In the genomic region with DNA sequence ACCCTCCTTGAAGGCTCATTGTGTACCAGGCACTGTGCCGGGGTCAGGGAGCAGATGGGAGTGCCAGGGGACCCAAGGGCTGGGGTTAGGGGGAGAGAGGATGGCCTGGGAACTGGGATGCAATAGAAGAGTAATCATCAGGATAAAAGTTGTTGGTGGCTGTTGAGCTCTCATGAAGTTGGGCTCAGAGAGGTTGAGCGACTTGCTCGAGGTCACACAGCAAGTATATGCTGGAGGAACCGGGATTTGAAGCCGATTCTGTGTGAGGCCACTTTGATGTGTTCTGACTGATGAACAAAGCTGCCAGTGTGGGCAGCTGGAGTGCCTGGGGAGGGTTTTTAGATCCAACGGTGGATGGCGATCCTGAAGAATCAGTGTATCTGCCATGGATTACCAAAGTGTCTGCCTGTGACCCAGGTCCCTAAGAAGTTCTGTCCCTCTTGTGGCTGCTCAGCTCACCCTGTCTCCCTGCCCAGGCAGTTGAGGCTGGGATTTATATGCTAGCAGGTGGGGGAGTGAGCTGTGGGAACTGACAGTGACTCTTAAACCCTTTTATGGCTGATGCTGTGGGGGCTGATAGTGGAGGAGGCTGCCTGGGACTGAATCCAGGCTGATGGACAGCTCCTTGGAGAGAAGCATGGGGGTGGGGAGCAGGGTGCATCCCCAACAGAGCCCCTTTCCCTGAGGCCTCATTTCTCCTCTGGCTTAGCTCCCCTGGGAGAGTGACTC, we compare ENCODE assay signal across 21 cellular contexts. TPM values are rescaled to one million over a fixed set of nuclear protein-coding genes. Genes with fewer than 3 reads are reported as not detected.
DNase-seq lines count a peak whose midpoint lies in the region; ATAC-seq and TF ChIP-seq lines count a peak whose summit lies in the region.
"Had no signal": no experiment of that assay in that cellular context is flagged by ENCODE, and none has a peak within 500 bp of the region (broad histone marks: within the 10 kb centered on the region; RNA-seq: fewer than 3 reads in every experiment).

No MANE protein-coding gene starts in this region.

- peaks cover 26% of the 10 kb centered on the region for H3K36me3 Mint-ChIP-seq in activated CD4-positive, alpha-beta T cell treated with anti-CD3 and anti-CD28 coated beads for 36 hours (ENCODE audit: low read depth)
- H3K36me3 Mint-ChIP-seq in activated B cell treated with CpG ODN at 0.5 μM for 24 hours (ENCODE audit: low read depth) = peaks cover 77% of the 10 kb centered on the region
- H3K36me3 Mint-ChIP-seq in immature natural killer cell = peaks cover 9 to 27% (median 24%) of the 10 kb centered on the region in 3 donors
- H3K36me3 Mint-ChIP-seq in stimulated activated naive B cell treated with anti-CD40 and anti-IgM and Interleukin-4, amounts not matched to agents 10 μg/mL and 1 μg/mL and 100 μg/mL, for 72 hours = peaks cover 10 to 21% of the 10 kb centered on the region in 2 donors
- H3K36me3 Mint-ChIP-seq: neural progenitor cell had no signal

- no peak overlapping the region for H3K4me3 Mint-ChIP-seq in activated CD4-positive, alpha-beta T cell treated with anti-CD3 and anti-CD28 coated beads for 36 hours
- H3K4me3 Mint-ChIP-seq in activated B cell treated with CpG ODN at 0.5 μM for 24 hours (no peak overlapping the region), immature natural killer cell (no peak overlapping the region)
- H3K4me3 Mint-ChIP-seq in stimulated activated naive B cell treated with anti-CD40 and anti-IgM and Interleukin-4, amounts not matched to agents 10 μg/mL and 1 μg/mL and 100 μg/mL, for 72 hours = no peak overlapping the region
- H3K4me3 Mint-ChIP-seq: neural progenitor cell; T-helper 1 cell treated with Interleukin-12 subunit alpha and Interleukin-12 subunit beta and Interleukin-4 antibody, amounts not matched to agents 30 μg/mL and 1 μg/mL, for 36 hours had no signal

- H3K27me3 Mint-ChIP-seq in activated CD4-positive, alpha-beta T cell treated with anti-CD3 and anti-CD28 coated beads for 36 hours = no peaks in the 10 kb centered on the region
- H3K27me3 Mint-ChIP-seq in activated B cell treated with CpG ODN at 0.5 μM for 24 hours (no peaks in the 10 kb centered on the region), immature natural killer cell (ENCODE audit: low read depth in 3 of 3) (peaks cover 0 to 3% (median 0%) of the 10 kb centered on the region in 3 donors)
- no peaks in the 10 kb centered on the region for H3K27me3 Mint-ChIP-seq in stimulated activated naive B cell treated with anti-CD40 and anti-IgM and Interleukin-4, amounts not matched to agents 10 μg/mL and 1 μg/mL and 100 μg/mL, for 72 hours

- no peak for TF ChIP-seq CTCF in activated B cell treated with CpG ODN at 0.5 μM for 24 hours (IDR thresholded peaks at IDR 0.05)

- intact Hi-C loops in activated CD4-positive, alpha-beta T cell treated with anti-CD3 and anti-CD28 coated beads for 36 hours (cut with DNase I, micrococcal nuclease) = loop anchor here in 1 of 2 experiments (10.0 kb wide), 1 partner anchor 178 kb away; the partner anchor contains the start of gene PNPLA6
- intact Hi-C loops in activated B cell treated with CpG ODN at 0.5 μM for 24 hours (cut with micrococcal nuclease) = loop anchor here (10.0 kb wide), 1 partner anchor 318 kb away; the partner anchor contains the start of gene MCEMP1

- DNase-seq in activated CD4-positive, alpha-beta T cell treated with anti-CD3 and anti-CD28 coated beads for 36 hours = no peak
- DNase-seq in activated CD4-positive, alpha-beta T cell treated with anti-CD3 and anti-CD28 coated beads for 48 hours = no peak
- no peak for DNase-seq in activated B cell treated with CpG ODN at 0.5 μM for 24 hours
- no peak for DNase-seq in immature natural killer cell
- no peak for DNase-seq in stimulated activated naive B cell treated with anti-CD40 and anti-IgM and Interleukin-4, amounts not matched to agents 10 μg/mL and 1 μg/mL and 100 μg/mL, for 72 hours
- no peak for DNase-seq in NCI-H82 treated with DMSO at 0.1 percent for 48 hours (lab: John Stamatoyannopoulos, UW; ENCODE audit: unreplicated experiment)
- DNase-seq: activated CD4-positive, alpha-beta T cell treated with anti-CD3 and anti-CD28 coated beads, Interleukin-2, amount 50 U/mL, for 1 hour; activated naive CD4-positive, alpha-beta T cell; GM23248; mesenchymal stem cell; NCI-H1092; NCI-H2081; NCI-H446 treated with DMSO at 0.1 percent for 48 hours; SJCRH30; stimulated activated CD4-positive, alpha-beta T cell treated with anti-CD3 and anti-CD28 coated beads, Interleukin-4, amount 100 ng/mL, for 24 hours had no signal

- H3K9me3 Mint-ChIP-seq in activated CD4-positive, alpha-beta T cell treated with anti-CD3 and anti-CD28 coated beads for 36 hours (ENCODE audit: low read depth) = peaks cover 2% of the 10 kb centered on the region
- H3K9me3 Mint-ChIP-seq in activated B cell treated with CpG ODN at 0.5 μM for 24 hours = peaks cover 1% of the 10 kb centered on the region
- H3K9me3 Mint-ChIP-seq in immature natural killer cell = peaks cover 0 to 3% (median under 1%) of the 10 kb centered on the region in 6 donors
- peaks cover 6 to 10% of the 10 kb centered on the region in 2 donors for H3K9me3 Mint-ChIP-seq in stimulated activated naive B cell treated with anti-CD40 and anti-IgM and Interleukin-4, amounts not matched to agents 10 μg/mL and 1 μg/mL and 100 μg/mL, for 72 hours

- POLR2A ChIA-PET in activated CD4-positive, alpha-beta T cell treated with anti-CD3 and anti-CD28 coated beads for 36 hours (lab: Charles Lee) = no interaction called here
- POLR2A ChIA-PET in activated B cell treated with CpG ODN at 0.5 μM for 24 hours (lab: Charles Lee) = interaction anchor here (0.6 to 0.8 kb wide), 2 partner anchors 8 to 23 kb away, joined by 3 to 5 read pairs; partner anchors contain the start of gene ARHGEF18

- peaks cover 62% of the 10 kb centered on the region for H3K4me1 Mint-ChIP-seq in activated CD4-positive, alpha-beta T cell treated with anti-CD3 and anti-CD28 coated beads for 36 hours
- peaks cover 72% of the 10 kb centered on the region for H3K4me1 Mint-ChIP-seq in activated B cell treated with CpG ODN at 0.5 μM for 24 hours
- peaks cover 10 to 54% of the 10 kb centered on the region in 2 donors for H3K4me1 Mint-ChIP-seq in immature natural killer cell
- peaks cover 34 to 63% of the 10 kb centered on the region in 2 donors for H3K4me1 Mint-ChIP-seq in stimulated activated naive B cell treated with anti-CD40 and anti-IgM and Interleukin-4, amounts not matched to agents 10 μg/mL and 1 μg/mL and 100 μg/mL, for 72 hours
- H3K4me1 Mint-ChIP-seq: neural progenitor cell had no signal

- CTCF ChIA-PET in activated CD4-positive, alpha-beta T cell treated with anti-CD3 and anti-CD28 coated beads for 36 hours (lab: Charles Lee) = interaction anchor here (0.5 to 1.9 kb wide), 7 partner anchors 9 to 396 kb away, joined by 3 to 18 read pairs (median 3); no protein-coding TSS in a partner anchor
- CTCF ChIA-PET in activated B cell treated with CpG ODN at 0.5 μM for 24 hours (lab: Charles Lee) = interaction anchor here (1.1 to 1.3 kb wide), 2 partner anchors 10 to 28 kb away, joined by 3 to 4 read pairs; no protein-coding TSS in a partner anchor

- ATAC-seq in activated CD4-positive, alpha-beta T cell treated with anti-CD3 and anti-CD28 coated beads for 36 hours = no peak
- ATAC-seq in activated B cell treated with CpG ODN at 0.5 μM for 24 hours (ENCODE audit: low read depth) = no peak
- ATAC-seq in stimulated activated naive B cell treated with anti-CD40 and anti-IgM and Interleukin-4, amounts not matched to agents 10 μg/mL and 1 μg/mL and 100 μg/mL, for 72 hours (replicated peaks) = no peak
- no peak for ATAC-seq in GM19324 (IDR thresholded peaks at IDR 0.05; ENCODE audit: low FRiP score, unreplicated experiment)
- ATAC-seq in GM19351 (IDR thresholded peaks at IDR 0.05; ENCODE audit: unreplicated experiment) = no peak
- ATAC-seq: Panc1, psoas muscle had no signal

- peak overlapping the region; percentile 8 for H3K27ac Mint-ChIP-seq in activated CD4-positive, alpha-beta T cell treated with anti-CD3 and anti-CD28 coated beads for 36 hours
- H3K27ac Mint-ChIP-seq in activated B cell treated with CpG ODN at 0.5 μM for 24 hours (peak overlapping the region; percentile 64), immature natural killer cell (peak overlapping the region in 5 of 6 donors; percentile 16 to 36 (median 24))
- H3K27ac Mint-ChIP-seq in stimulated activated naive B cell treated with anti-CD40 and anti-IgM and Interleukin-4, amounts not matched to agents 10 μg/mL and 1 μg/mL and 100 μg/mL, for 72 hours = peak overlapping the region; percentile 72
- H3K27ac Mint-ChIP-seq: neural progenitor cell; T-helper 1 cell treated with Interleukin-12 subunit alpha and Interleukin-12 subunit beta and Interleukin-4 antibody, amounts not matched to agents 30 μg/mL and 1 μg/mL, for 36 hours had no signal

RNA-seq across cellular contexts. Expression of gene ARHGEF18, which starts 8.3 kb away (rescaled TPM):
- 10 to 100 TPM; 36.6 to 39.3 TPM for total RNA-seq in activated CD4-positive, alpha-beta T cell treated with anti-CD3 and anti-CD28 coated beads for 36 hours
- 45.8 and 51.9 TPM in 2 replicates for total RNA-seq in activated B cell treated with CpG ODN at 0.5 μM for 24 hours
- polyA plus RNA-seq in immature natural killer cell = 1 to 10 TPM in 2 of 3 donors, under 1 TPM in 1; 0.86 to 7.8 (median 1.2) TPM

Comparison
In these comparisons a context has a peak if more than half of its experiments do, and no peak if none do; other contexts are left out.
1. H3K27ac Mint-ChIP-seq: peak in every context shown above with its lines; median percentile 72 in stimulated activated naive B cell treated with anti-CD40 and anti-IgM and Interleukin-4, amounts not matched to agents 10 μg/mL and 1 μg/mL and 100 μg/mL, for 72 hours; 64 in activated B cell treated with CpG ODN at 0.5 μM for 24 hours; 24 in immature natural killer cell; 8 in activated CD4-positive, alpha-beta T cell treated with anti-CD3 and anti-CD28 coated beads for 36 hours.